In the genomic region with DNA sequence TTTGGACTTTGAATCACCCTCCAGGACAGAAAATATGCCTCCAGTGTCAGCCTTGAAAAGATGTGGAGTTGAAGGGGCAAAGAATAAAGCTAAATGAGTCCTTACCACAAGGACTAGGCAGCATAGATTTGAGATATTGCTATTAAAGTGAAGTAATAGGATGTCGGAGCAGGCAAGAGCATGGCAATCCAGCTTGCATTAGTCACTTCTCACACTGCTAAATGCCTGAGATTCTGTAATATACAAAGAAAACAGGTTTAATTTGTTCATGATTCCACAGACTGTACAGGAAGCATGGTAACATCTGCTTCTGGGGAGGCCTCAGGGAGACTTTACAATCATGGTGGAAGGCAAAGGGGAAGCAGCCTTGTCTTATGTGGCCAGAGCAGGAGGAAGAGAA, we compare ENCODE assay signal across 29 cellular contexts.
"Had no signal": no experiment of that assay in that cellular context is flagged by ENCODE, and none has a peak within 500 bp of the region (broad histone marks: within the 10 kb centered on the region; RNA-seq: fewer than 3 reads in every experiment).

No MANE protein-coding gene starts in this region.

- ATAC-seq: activated CD4-positive, alpha-beta T cell treated with anti-CD3 and anti-CD28 coated beads for 36 hours; activated T-helper 17 cell treated with anti-CD3 and anti-CD28 coated beads, Interleukin-2, amount 50 U/mL, for 72 hours; body of pancreas; effector memory CD8-positive, alpha-beta T cell; left cardiac atrium; pancreas; psoas muscle; stimulated activated effector memory CD8-positive, alpha-beta T cell treated with anti-CD3 and anti-CD28 coated beads, Interleukin-12 subunit alpha, Interleukin-12 subunit beta, amount 100 ng/mL, for 72 hours had no signal

- FAIRE-seq: pancreas had no signal

- H3K36me3 ChIP-seq: colonic mucosa, esophagus muscularis mucosa, heart right ventricle, pancreas, right atrium auricular region, transverse colon, vagina had no signal

- H3K4me3 ChIP-seq: body of pancreas, colonic mucosa, dorsolateral prefrontal cortex, esophagus muscularis mucosa, heart right ventricle, pancreas, psoas muscle, right atrium auricular region, transverse colon, vagina had no signal

- H3K4me1 ChIP-seq: body of pancreas, colonic mucosa, esophagus muscularis mucosa, heart right ventricle, pancreas, psoas muscle, right atrium auricular region, transverse colon, vagina had no signal

- H3K27me3 ChIP-seq: body of pancreas, colonic mucosa, dorsolateral prefrontal cortex, esophagus muscularis mucosa, heart right ventricle, pancreas, right atrium auricular region, transverse colon, vagina had no signal

- H3K9me3 ChIP-seq: body of pancreas, colonic mucosa, esophagus muscularis mucosa, pancreas, psoas muscle, right atrium auricular region, transverse colon, vagina had no signal

- H3K27ac ChIP-seq: body of pancreas, colonic mucosa, dorsolateral prefrontal cortex, esophagus muscularis mucosa, heart right ventricle, pancreas, psoas muscle, right atrium auricular region, transverse colon, vagina had no signal

- DNase-seq: activated B cell treated with CpG ODN at 0.5 μM for 24 hours; activated CD4-positive, alpha-beta T cell treated with anti-CD3 and anti-CD28 coated beads for 36 hours; activated CD4-positive, alpha-beta T cell treated with anti-CD3 and anti-CD28 coated beads, Interleukin-2, amount 50 U/mL, for 4 hours; activated CD8-positive, alpha-beta memory T cell treated with anti-CD3 and anti-CD28 coated beads for 24 hours; activated CD8-positive, alpha-beta memory T cell treated with anti-CD3 and anti-CD28 coated beads, Interleukin-2, amount 50 U/mL, for 4 hours; activated naive CD4-positive, alpha-beta T cell treated with Interleukin-2 at 50 U/mL for 16 hours; activated naive CD8-positive, alpha-beta T cell treated with anti-CD3 and anti-CD28 coated beads for 36 hours; activated T-cell treated with anti-CD3 and anti-CD28 coated beads, Interleukin-2, amount 50 U/mL, for 24 hours; amygdala; body of pancreas; central memory CD4-positive, alpha-beta T cell; colonic mucosa; dorsolateral prefrontal cortex; effector memory CD8-positive, alpha-beta T cell; foreskin fibroblast; heart right ventricle; islet precursor cell; left cardiac atrium; nephron progenitor cell; pancreas; psoas muscle; stimulated activated CD4-positive, alpha-beta T cell treated with anti-CD3 and anti-CD28 coated beads, Interleukin-1b, Interleukin-23, amount 100 ng/mL, for 48 hours; T-helper 9 cell; transverse colon had no signal
